ENCODE assay signal across 14 cellular contexts in the genomic region with DNA sequence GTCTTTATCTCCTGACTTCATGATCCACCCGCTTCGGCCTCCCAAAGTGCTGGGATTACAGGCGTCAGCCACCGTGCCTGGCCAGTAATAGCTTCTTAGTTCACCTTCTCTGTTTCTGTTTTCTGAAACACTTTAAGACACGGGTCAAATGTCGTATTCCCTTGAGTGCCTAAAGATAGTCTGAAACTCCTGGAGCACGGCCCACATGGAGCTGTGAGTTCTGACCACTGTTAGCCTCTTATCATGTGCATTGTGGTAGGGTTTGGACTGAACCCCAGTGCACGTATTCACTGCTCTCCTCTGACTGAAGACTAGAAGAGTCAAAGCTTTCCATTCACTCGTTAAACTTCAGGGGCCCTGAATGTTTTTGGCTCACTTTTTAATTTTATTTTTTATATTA. TPM values are rescaled to one million over a fixed set of nuclear protein-coding genes. Genes with fewer than 3 reads are reported as not detected.
"Had no signal": no experiment of that assay in that cellular context is flagged by ENCODE, and none has a peak within 500 bp of the region (broad histone marks: within the 10 kb centered on the region; RNA-seq: fewer than 3 reads in every experiment).

No MANE protein-coding gene starts in this region.

RNA-seq across cellular contexts. Expression of a gene that starts 48.3 kb away (rescaled TPM):
- total RNA-seq: subcutaneous adipose tissue, suprapubic skin, temporal lobe, thoracic aorta, thyroid gland, tibial nerve, transverse colon, upper lobe of left lung, upper lobe of right lung, ureter, urinary bladder, uterus, vagina had no signal
- polyA plus RNA-seq: stomach, urinary bladder had no signal
